In genomic region chrX:57265126-57265525, GRCh38 we compare ENCODE assay signal across 31 cellular contexts. TPM values are rescaled to one million over a fixed set of nuclear protein-coding genes. Genes with fewer than 3 reads are reported as not detected.
A peak's percentile ranks its signal among the peaks of the same experiment; 100 is the strongest.
DNase-seq lines count a peak whose midpoint lies in the region; TF ChIP-seq lines count a peak whose summit lies in the region.
"Had no signal": no experiment of that assay in that cellular context is flagged by ENCODE, and none has a peak within 500 bp of the region (broad histone marks: within the 10 kb centered on the region; RNA-seq: fewer than 3 reads in every experiment).

No MANE protein-coding gene starts in this region.

- TF ChIP-seq CTCF in breast epithelium (IDR thresholded peaks at IDR 0.05) = no peak

- H3K27ac ChIP-seq in breast epithelium = no peak overlapping the region
- H3K27ac ChIP-seq: 22Rv1; A549; BLaER1; BLaER1 treated with 17β-estradiol and CSF1 and Interleukin-3, amounts not matched to agents 10 nM and 100 nM; C4-2B had no signal

- TF ChIP-seq POLR2A in breast epithelium (IDR thresholded peaks at IDR 0.05) = no peak

- H3K4me3 ChIP-seq in H7 (ENCODE audit: insufficient read depth, low read depth, low read length) = no peak overlapping the region
- H3K4me3 ChIP-seq in breast epithelium = no peak overlapping the region
- H3K4me3 ChIP-seq: A549; BLaER1; BLaER1 treated with 17β-estradiol and CSF1 and Interleukin-3, amounts not matched to agents 10 nM and 100 nM had no signal

- intact Hi-C loops in posterior vena cava (cut with DNase I) (no loop called here), breast epithelium (cut with DNase I; ENCODE audit: low total_unique reads) (no loop called here)

- H3K27me3 ChIP-seq in H7 (ENCODE audit: control insufficient read depth, insufficient read depth, low read length) = no peaks in the 10 kb centered on the region
- peaks cover 0 to 17% of the 10 kb centered on the region in 2 donors for H3K27me3 ChIP-seq in breast epithelium
- H3K27me3 ChIP-seq: BE2C had no signal

- no peaks in the 10 kb centered on the region for H3K36me3 ChIP-seq in H7 (replicated peaks; ENCODE audit: control insufficient read depth, insufficient read depth, low read length)
- H3K36me3 ChIP-seq in breast epithelium = no peaks in the 10 kb centered on the region
- H3K36me3 ChIP-seq: BE2C; BLaER1; BLaER1 treated with 17β-estradiol and CSF1 and Interleukin-3, amounts not matched to agents 10 nM and 100 nM had no signal

- no peaks in the 10 kb centered on the region for H3K4me1 ChIP-seq in breast epithelium
- H3K4me1 ChIP-seq: A549; BE2C; BLaER1; BLaER1 treated with 17β-estradiol and CSF1 and Interleukin-3, amounts not matched to agents 10 nM and 100 nM; Caco-2 had no signal

- DNase-seq in mesenteric fat pad (ENCODE audit: low spot score) (peak; percentile 53), posterior vena cava (ENCODE audit: low spot score) (peak; percentile 57), H7 (no peak), breast epithelium (ENCODE audit: low spot score in 2 of 2) (no peak)
- DNase-seq: 8988T; ACHN; AML-193; BE2C; C1 segment of cervical spinal cord; Caco-2; Calu3; CD4-positive, alpha-beta memory T cell; CD4-positive, alpha-beta T cell; CD4-positive, CD25-positive, alpha-beta regulatory T cell; CD8-positive, alpha-beta memory T cell; CD8-positive, alpha-beta T cell; COR-L47; DMS 273 treated with DMSO at 0.1 percent for 48 hours; DMS153; DMS53; DMS79; DMS79 treated with DMSO at 0.1 percent for 48 hours; DND-41; EL had no signal

- peaks cover 15 to 39% of the 10 kb centered on the region in 2 donors for H3K9me3 ChIP-seq in breast epithelium
- H3K9me3 ChIP-seq: A549, BE2C, Caco-2 had no signal

RNA-seq across cellular contexts. Expression of gene FAAH2, which starts 21.4 kb away (rescaled TPM):
- total RNA-seq in mesenteric fat pad (0.29 TPM), posterior vena cava (under 1 TPM; 0.29 to 0.60 TPM), breast epithelium (10 to 100 TPM in 2 of 3 donors, under 1 TPM in 1; 0.64 to 52.7 (median 30.2) TPM)
- total RNA-seq in H7 (2014; rRNA removed; shearing (Covaris generic)) = 7.5 and 12.2 TPM in 2 replicates
- total RNA-seq: A172, Daoy had no signal

Comparison
In these comparisons a context has a peak if more than half of its experiments do, and no peak if none do; other contexts are left out.
1. DNase-seq: peak in mesenteric fat pad (single experiment) and posterior vena cava (single experiment); none in H7 (single experiment) and breast epithelium (0 of 2).